In the genomic region with DNA sequence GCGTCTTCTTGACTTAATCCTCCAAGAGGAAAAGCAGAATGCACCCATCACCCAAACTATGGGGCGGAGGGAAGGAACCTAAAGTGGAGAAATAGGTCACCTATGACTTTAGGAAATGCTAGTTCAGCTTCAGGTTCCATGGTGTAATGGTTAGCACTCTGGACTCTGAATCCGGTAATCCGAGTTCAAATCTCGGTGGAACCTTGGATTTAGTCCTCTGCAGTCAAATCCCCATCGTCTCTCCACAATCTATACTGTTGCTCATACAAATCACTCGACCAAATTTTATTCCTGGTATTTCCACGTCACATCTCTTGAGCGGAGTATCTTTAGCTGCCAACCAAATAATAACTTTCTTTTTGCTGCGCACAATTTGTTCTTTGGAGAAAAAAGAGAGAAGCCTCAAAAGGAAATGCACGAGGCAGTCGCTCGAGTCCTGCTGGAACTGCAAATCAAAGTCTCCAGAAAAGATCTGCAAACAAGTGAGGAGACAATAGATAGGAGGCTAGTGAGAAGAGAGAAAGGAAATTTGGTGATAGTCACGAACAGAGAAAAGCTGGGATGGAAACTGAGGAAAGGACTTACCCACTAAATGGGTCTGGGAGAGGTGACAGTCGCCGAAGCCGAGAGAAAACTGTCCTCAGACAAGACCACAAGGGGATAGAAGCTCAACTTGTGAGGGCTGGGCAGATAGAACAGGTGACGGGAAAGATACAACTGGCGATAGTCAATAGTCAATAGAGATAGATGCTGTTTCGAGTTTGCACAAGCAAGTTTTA, we compare ENCODE assay signal across 8 cellular contexts. TPM values are rescaled to one million over a fixed set of nuclear protein-coding genes. Genes with fewer than 3 reads are reported as not detected.
DNase-seq lines count a peak whose midpoint lies in the region; ATAC-seq and TF ChIP-seq lines count a peak whose summit lies in the region.

No MANE protein-coding gene starts in this region.

- no peak overlapping the region for H3K9ac ChIP-seq in mammary epithelial cell (ENCODE audit: insufficient read depth, low read length)

- in situ Hi-C loops in G401 (cut with HindIII; ENCODE audit: low sequenced_read_pairs): no loop called here
- in situ Hi-C loops in mammary epithelial cell (cut with MboI; ENCODE audit: low sequenced_read_pairs in 2 of 2): no loop called here

- POLR2A ChIA-PET in GM10248 (lab: Yijun Ruan, JAX): no interaction called here

- H3K4me2 ChIP-seq in mammary epithelial cell (ENCODE audit: insufficient read depth, low read depth, low read length): peak overlapping the region; percentile 90

- no peaks in the 10 kb centered on the region for H4K20me1 ChIP-seq in mammary epithelial cell (ENCODE audit: insufficient read depth, low read length)

- 17% methylated on average over 18 of the region's 20 CpGs for WGBS in mammary epithelial cell (ENCODE audit: low coverage, missing lambda C conversion rate)

- H3K4me1 Mint-ChIP-seq in nephron: peaks cover 24% of the 10 kb centered on the region

- peaks cover 4% of the 10 kb centered on the region for H3K4me1 ChIP-seq in mammary epithelial cell (ENCODE audit: insufficient read depth, low read length)

- H3K4me3 ChIP-seq in mammary epithelial cell (replicated peaks in 1 of 3; ENCODE audit: insufficient read depth in 1 of 3, low read depth in 2 of 3, low read length in 3 of 3): peak overlapping the region; percentile 54 to 77 (median 63)

- intact Hi-C loops in mammary epithelial cell (cut with micrococcal nuclease): loop anchor here (1.0 to 10.0 kb wide), 9 partner anchors 15 to 457 kb away; no protein-coding TSS in a partner anchor

- H3K36me3 ChIP-seq in mammary epithelial cell (ENCODE audit: insufficient read depth, low read length): no peaks in the 10 kb centered on the region

- H3K36me3 Mint-ChIP-seq in nephron (ENCODE audit: low read depth): no peaks in the 10 kb centered on the region

- no peaks in the 10 kb centered on the region for H3K27me3 ChIP-seq in mammary epithelial cell (ENCODE audit: insufficient read depth, low read length)

- ATAC-seq in GM18909 (IDR thresholded peaks at IDR 0.05; ENCODE audit: poor library complexity, unreplicated experiment): no peak

- H3K27ac Mint-ChIP-seq in nephron: no peak overlapping the region

- no peaks in the 10 kb centered on the region for H3K79me2 ChIP-seq in mammary epithelial cell (ENCODE audit: insufficient read depth, low read length)

- H3K27ac ChIP-seq in mammary epithelial cell (ENCODE audit: insufficient read depth, low read depth, low read length): no peak overlapping the region

- TF ChIP-seq CTCF in mammary epithelial cell (conservative IDR thresholded peaks at IDR 0.05 in 1 of 2, IDR thresholded peaks at IDR 0.05 in 1 of 2; ENCODE audit: extremely low read depth in 1 of 2, insufficient read depth in 1 of 2, low read depth in 1 of 2, low read length in 2 of 2) (no peak), nephron (IDR thresholded peaks at IDR 0.05; ENCODE audit: unreplicated experiment in 3 of 3) (no peak), GM10248 (IDR thresholded peaks at IDR 0.05; ENCODE audit: control extremely low read depth, extremely low read depth, low read depth, missing control alignments) (no peak)

- dilution Hi-C loops in mammary epithelial cell (cut with HindIII; ENCODE audit: low sequenced_read_pairs): no loop called here

- no peaks in the 10 kb centered on the region for H3K9me3 ChIP-seq in mammary epithelial cell (replicated peaks; ENCODE audit: insufficient read depth, low read length)

- H3K9me3 Mint-ChIP-seq in nephron: peaks cover 9% of the 10 kb centered on the region

- BruUV-seq in mammary epithelial cell (replicated peaks; lab: Mats Ljungman, UMichigan): no TSS peak

- DNase-seq in G401 (ENCODE audit: low spot score): peak; percentile 54
- DNase-seq in NCI-H146 (lab: John Stamatoyannopoulos, UW): peak; percentile 57
- DNase-seq in mammary epithelial cell: peak; percentile 82
- no peak for DNase-seq in effector CD8-positive, alpha-beta T cell (lab: John Stamatoyannopoulos, UW)
- DNase-seq in COR-L47 (lab: John Stamatoyannopoulos, UW): no peak
- DNase-seq in GM10248 (ENCODE audit: extremely low spot score): no peak

- H3K4me3 Mint-ChIP-seq in nephron: peak overlapping the region; percentile 80 to 82 (median 81)

- peaks cover 100% of the 10 kb centered on the region for H3K27me3 Mint-ChIP-seq in nephron (ENCODE audit: low read depth)

- H2AFZ ChIP-seq in mammary epithelial cell (ENCODE audit: low read depth, low read length): peak overlapping the region; percentile 93

- CTCF ChIA-PET in mammary epithelial cell (lab: Charles Lee; ENCODE audit: low non-redundant PET) (interaction anchor here (0.5 to 0.6 kb wide), 3 partner anchors 201 to 457 kb away, joined by 3 read pairs; no protein-coding TSS in a partner anchor), GM10248 (lab: Yijun Ruan, JAX) (interaction anchor here (1.2 to 1.8 kb wide), 3 partner anchors 11 to 23 kb away, joined by 3 to 6 read pairs (median 6); no protein-coding TSS in a partner anchor)

RNA-seq across cellular contexts. Expression of gene POM121L2, which starts 16.6 kb away (rescaled TPM):
- not detected in 2 replicates for total RNA-seq in G401 (2014; rRNA removed; shearing (Covaris generic))
- total RNA-seq in mammary epithelial cell: not detected
- not detected for polyA plus RNA-seq in mammary epithelial cell
- polyA minus RNA-seq in mammary epithelial cell: not detected

RNA-seq across cellular contexts. Expression of gene PRSS16, which starts 48.0 kb away (rescaled TPM):
- 7.3 and 12.9 TPM in 2 replicates for total RNA-seq in G401 (2014; rRNA removed; shearing (Covaris generic))
- total RNA-seq in mammary epithelial cell: 10 to 100 TPM in 1 of 2 donors, 1 to 10 TPM in 1; 4.8 to 10.5 TPM
- polyA plus RNA-seq in mammary epithelial cell: 11.9 TPM
- polyA minus RNA-seq in mammary epithelial cell: 22.5 TPM

Comparison
In these comparisons a context has a peak if more than half of its experiments do, and no peak if none do; other contexts are left out.
1. DNase-seq: peak in G401 (single experiment), NCI-H146 (single experiment) and mammary epithelial cell (single experiment); none in effector CD8-positive, alpha-beta T cell (single experiment), COR-L47 (single experiment) and GM10248 (single experiment).